10 cellular contexts compared by ENCODE assay signal in genomic region chr3:165805834-165806561, GRCh38. TPM values are rescaled to one million over a fixed set of nuclear protein-coding genes. Genes with fewer than 3 reads are reported as not detected.
A peak's percentile ranks its signal among the peaks of the same experiment; 100 is the strongest.
DNase-seq lines count a peak whose midpoint lies in the region; ATAC-seq and TF ChIP-seq lines count a peak whose summit lies in the region.
"Had no signal": no experiment of that assay in that cellular context is flagged by ENCODE, and none has a peak within 500 bp of the region (broad histone marks: within the 10 kb centered on the region; RNA-seq: fewer than 3 reads in every experiment).

No MANE protein-coding gene starts in this region.

- H3K9me3 ChIP-seq in stomach smooth muscle (ENCODE audit: control insufficient read depth in 2 of 2, low read length in 2 of 2) = no peaks in the 10 kb centered on the region

- H3K27ac Mint-ChIP-seq in nephron progenitor cell = no peak overlapping the region

- no peaks in the 10 kb centered on the region for H3K27me3 ChIP-seq in stomach smooth muscle (ENCODE audit: control insufficient read depth in 1 of 2, insufficient read depth in 2 of 2, low read length in 2 of 2)

- H3K4me1 ChIP-seq in stomach smooth muscle (ENCODE audit: control insufficient read depth, insufficient read depth, low read length) = no peaks in the 10 kb centered on the region

- peaks cover 10% of the 10 kb centered on the region for H3K4me1 Mint-ChIP-seq in nephron progenitor cell

- H3K9ac ChIP-seq in stomach smooth muscle (ENCODE audit: low read length in 2 of 2) = peak overlapping the region; percentile 22 to 77

- ATAC-seq in GM19324 (IDR thresholded peaks at IDR 0.05; ENCODE audit: low FRiP score, unreplicated experiment) (peak; percentile 90), HG02943 (IDR thresholded peaks at IDR 0.05; ENCODE audit: low read depth, unreplicated experiment) (peak; percentile 87)

- H3K27me3 Mint-ChIP-seq in nephron progenitor cell (ENCODE audit: low read depth, poor library complexity) = no peaks in the 10 kb centered on the region

- no peaks in the 10 kb centered on the region for H3K9me3 Mint-ChIP-seq in nephron progenitor cell

- H3K36me3 ChIP-seq in stomach smooth muscle (ENCODE audit: control insufficient read depth in 2 of 2, insufficient read depth in 2 of 2, low read length in 2 of 2) = no peaks in the 10 kb centered on the region

- no peak overlapping the region for H3K27ac ChIP-seq in stomach smooth muscle (ENCODE audit: low read length)

- no peaks in the 10 kb centered on the region for H3K36me3 Mint-ChIP-seq in nephron progenitor cell (ENCODE audit: low read depth)

- TF ChIP-seq CTCF in nephron progenitor cell (IDR thresholded peaks at IDR 0.05) = no peak

- H3K4me3 Mint-ChIP-seq in nephron progenitor cell = no peak overlapping the region

- DNase-seq in OCI-M1 (lab: John Stamatoyannopoulos, UW) (peak; percentile 58), occipital lobe (lab: John Stamatoyannopoulos, UW) (no peak), nephron progenitor cell (no peak)
- no peak for DNase-seq in stimulated activated CD4-positive, alpha-beta T cell treated with anti-CD3 and anti-CD28 coated beads, Interleukin-12 subunit alpha, Interleukin-12 subunit beta, amount 100 ng/mL, for 4 hours
- DNase-seq: activated CD4-positive, alpha-beta T cell treated with anti-CD3 and anti-CD28 coated beads, Interleukin-2, amount 50 U/mL, for 1 hour; left cardiac atrium; NCI-H1930 had no signal

- H3K4me3 ChIP-seq in stomach smooth muscle (ENCODE audit: low read length in 2 of 2) = peak overlapping the region; percentile 47 to 76

RNA-seq across cellular contexts. Expression of gene BCHE, which starts 31.2 kb away (rescaled TPM):
- total RNA-seq in occipital lobe = 15.1 TPM
